Comparison of ENCODE assay signal across 14 cellular contexts in genomic region chr16:86515780-86516617, GRCh38. TPM values are rescaled to one million over a fixed set of nuclear protein-coding genes. Genes with fewer than 3 reads are reported as not detected.
DNase-seq lines count a peak whose midpoint lies in the region; ATAC-seq, FAIRE-seq and TF ChIP-seq lines count a peak whose summit lies in the region.
"Had no signal": no experiment of that assay in that cellular context is flagged by ENCODE, and none has a peak within 500 bp of the region (broad histone marks: within the 10 kb centered on the region; RNA-seq: fewer than 3 reads in every experiment).

No MANE protein-coding gene starts in this region.

- peaks cover 2% of the 10 kb centered on the region for H3K36me3 Mint-ChIP-seq in activated naive CD4-positive, alpha-beta T cell treated with anti-CD3 and anti-CD28 coated beads, Interleukin-2, amount 10 ng/mL, durations not matched to agents 7 days and 5 days
- peaks cover 0 to 4% of the 10 kb centered on the region in 2 donors for H3K36me3 Mint-ChIP-seq in activated naive CD4-positive, alpha-beta T cell treated with anti-CD3 and anti-CD28 coated beads, Interleukin-2, amount 50 U/mL, for 72 hours
- H3K36me3 Mint-ChIP-seq in activated CD4-positive, alpha-beta T cell treated with anti-CD3 and anti-CD28 coated beads for 36 hours (ENCODE audit: low read depth): no peaks in the 10 kb centered on the region

- no peak for TF ChIP-seq POLR2A in endothelial cell of umbilical vein (IDR thresholded peaks at IDR 0.05; ENCODE audit: low read depth, low read length)

- H4K91ac ChIP-seq in mesenchymal stem cell (ENCODE audit: low read length): peak overlapping the region; percentile 93

- peak overlapping the region; percentile 23 for H2AFZ ChIP-seq in endothelial cell of umbilical vein (ENCODE audit: low read depth, low read length)
- H2AFZ ChIP-seq in mesenchymal stem cell (ENCODE audit: low read depth, low read length): no peak overlapping the region

- POLR2A ChIA-PET in endothelial cell of umbilical vein (lab: Charles Lee): no interaction called here
- POLR2A ChIA-PET in activated CD4-positive, alpha-beta T cell treated with anti-CD3 and anti-CD28 coated beads for 36 hours (lab: Charles Lee): no interaction called here

- CTCF ChIA-PET in activated naive CD4-positive, alpha-beta T cell treated with anti-CD3 and anti-CD28 coated beads, Interleukin-2, amount 10 ng/mL, durations not matched to agents 7 days and 5 days (lab: Charles Lee): interaction anchor here (2.6 kb wide), 1 partner anchor 443 kb away, joined by 12 read pairs; no protein-coding TSS in a partner anchor
- CTCF ChIA-PET in endothelial cell of umbilical vein (lab: Charles Lee): interaction anchor here (1.2 to 7.0 kb wide), 12 partner anchors 10 to 697 kb away, joined by 3 to 471 read pairs (median 8); no protein-coding TSS in a partner anchor
- CTCF ChIA-PET in activated CD4-positive, alpha-beta T cell treated with anti-CD3 and anti-CD28 coated beads for 36 hours (lab: Charles Lee): interaction anchor here (0.6 to 1.6 kb wide), 5 partner anchors 441 to 695 kb away, joined by 3 to 6 read pairs (median 3); no protein-coding TSS in a partner anchor

- peak overlapping the region; percentile 21 to 98 for H3K14ac ChIP-seq in mesenchymal stem cell (ENCODE audit: low read length in 2 of 2)

- intact Hi-C loops in endothelial cell of umbilical vein (cut with micrococcal nuclease): no loop called here
- intact Hi-C loops in activated CD4-positive, alpha-beta T cell treated with anti-CD3 and anti-CD28 coated beads for 36 hours (cut with DNase I, micrococcal nuclease): loop anchor here in 1 of 2 experiments (2.0 kb wide), 1 partner anchor 17 kb away; no protein-coding TSS in a partner anchor

- no peak overlapping the region for H3K4me3 Mint-ChIP-seq in activated naive CD4-positive, alpha-beta T cell treated with anti-CD3 and anti-CD28 coated beads, Interleukin-2, amount 10 ng/mL, durations not matched to agents 7 days and 5 days
- no peak overlapping the region for H3K4me3 Mint-ChIP-seq in activated CD4-positive, alpha-beta T cell treated with anti-CD3 and anti-CD28 coated beads for 36 hours
- H3K4me3 Mint-ChIP-seq: activated T-cell treated with anti-CD3 and anti-CD28 coated beads, Interleukin-2, amount 50 U/mL, for 24 hours had no signal

- H4K20me1 ChIP-seq in endothelial cell of umbilical vein (replicated peaks; ENCODE audit: control insufficient read depth, extremely low read depth, insufficient read depth, low read length): no peaks in the 10 kb centered on the region

- peak overlapping the region; percentile 88 to 98 for H3K4ac ChIP-seq in mesenchymal stem cell (ENCODE audit: low read depth in 1 of 2, low read length in 2 of 2)

- no peak for TF ChIP-seq CTCF in endothelial cell of umbilical vein (IDR thresholded peaks at IDR 0.05; ENCODE audit: extremely low read depth in 1 of 2, insufficient read depth in 1 of 2, low read depth in 1 of 2, low read length in 2 of 2)

- dilution Hi-C loops in endothelial cell of umbilical vein (cut with MboI; ENCODE audit: extremely low pct_ligation_motif_present, low sequenced_read_pairs): loop anchor here (10.0 kb wide), 1 partner anchor 431 kb away; no protein-coding TSS in a partner anchor

- peaks cover 94% of the 10 kb centered on the region for H3K27me3 Mint-ChIP-seq in activated naive CD4-positive, alpha-beta T cell treated with anti-CD3 and anti-CD28 coated beads, Interleukin-2, amount 10 ng/mL, durations not matched to agents 7 days and 5 days
- peaks cover 55% of the 10 kb centered on the region for H3K27me3 Mint-ChIP-seq in activated CD4-positive, alpha-beta T cell treated with anti-CD3 and anti-CD28 coated beads for 36 hours

- H3K36me3 ChIP-seq in endothelial cell of umbilical vein (ENCODE audit: control insufficient read depth in 2 of 2, extremely low read depth in 1 of 2, insufficient read depth in 2 of 2, low read length in 2 of 2) (no peaks in the 10 kb centered on the region), mesenchymal stem cell (ENCODE audit: control insufficient read depth in 1 of 2, insufficient read depth in 2 of 2, low read depth in 1 of 2, low read length in 2 of 2) (no peaks in the 10 kb centered on the region), stomach smooth muscle (ENCODE audit: control insufficient read depth in 2 of 2, insufficient read depth in 2 of 2, low read length in 2 of 2) (peaks cover 7 to 26% of the 10 kb centered on the region in 2 donors)

- H3K9me3 Mint-ChIP-seq in activated naive CD4-positive, alpha-beta T cell treated with anti-CD3 and anti-CD28 coated beads, Interleukin-2, amount 10 ng/mL, durations not matched to agents 7 days and 5 days: no peaks in the 10 kb centered on the region
- no peaks in the 10 kb centered on the region for H3K9me3 Mint-ChIP-seq in activated naive CD4-positive, alpha-beta T cell treated with anti-CD3 and anti-CD28 coated beads, Interleukin-2, amount 50 U/mL, for 72 hours
- H3K9me3 Mint-ChIP-seq in activated CD4-positive, alpha-beta T cell treated with anti-CD3 and anti-CD28 coated beads for 36 hours (ENCODE audit: low read depth): no peaks in the 10 kb centered on the region
- H3K9me3 Mint-ChIP-seq: activated T-cell treated with anti-CD3 and anti-CD28 coated beads, Interleukin-2, amount 50 U/mL, for 24 hours had no signal

- under 1% methylated on average over 61 of the region's 64 CpGs for WGBS in mesenchymal stem cell

- H3K9me3 ChIP-seq in endothelial cell of umbilical vein (replicated peaks; ENCODE audit: control insufficient read depth, insufficient read depth, low read length) (no peaks in the 10 kb centered on the region), mesenchymal stem cell (ENCODE audit: control insufficient read depth, low read length) (no peaks in the 10 kb centered on the region), stomach smooth muscle (ENCODE audit: control insufficient read depth in 2 of 2, low read length in 2 of 2) (no peaks in the 10 kb centered on the region)
- H3K9me3 ChIP-seq: A549 had no signal

- H2BK5ac ChIP-seq in mesenchymal stem cell (ENCODE audit: low read depth, low read length, poor library complexity, severe bottlenecking): no peak overlapping the region

- ATAC-seq in activated naive CD4-positive, alpha-beta T cell treated with anti-CD3 and anti-CD28 coated beads, Interleukin-2, amount 50 U/mL, for 72 hours: no peak
- no peak for ATAC-seq in activated CD4-positive, alpha-beta T cell treated with anti-CD3 and anti-CD28 coated beads for 36 hours
- ATAC-seq: A549, K562 had no signal

- H3K79me2 ChIP-seq in endothelial cell of umbilical vein (ENCODE audit: control insufficient read depth, insufficient read depth, low read length): no peaks in the 10 kb centered on the region

- H3K4me3 ChIP-seq in endothelial cell of umbilical vein (replicated peaks in 1 of 3; ENCODE audit: insufficient read depth in 1 of 3, low read depth in 1 of 3, low read length in 3 of 3) (peak overlapping the region in 1 of 3 experiments; percentile 18), mesenchymal stem cell (ENCODE audit: insufficient read depth in 1 of 2, low read depth in 1 of 2, low read length in 2 of 2) (peak overlapping the region in 1 of 2 experiments; percentile 66), stomach smooth muscle (ENCODE audit: low read length in 2 of 2) (peak overlapping the region; percentile 93 to 98)
- H3K4me3 ChIP-seq: A549, K562 had no signal

- H3K79me1 ChIP-seq in mesenchymal stem cell (replicated peaks; ENCODE audit: low read length, poor library complexity, severe bottlenecking): no peaks in the 10 kb centered on the region

- H2BK120ac ChIP-seq in mesenchymal stem cell (ENCODE audit: low read depth, low read length): peak overlapping the region; percentile 77

- no peaks in the 10 kb centered on the region for H3K9me1 ChIP-seq in endothelial cell of umbilical vein (replicated peaks; ENCODE audit: control insufficient read depth, extremely low read depth, insufficient read depth, low read length)

- H3K27ac ChIP-seq in endothelial cell of umbilical vein (ENCODE audit: insufficient read depth, low read depth, low read length) (no peak overlapping the region), mesenchymal stem cell (ENCODE audit: low read length, poor library complexity, severe bottlenecking) (no peak overlapping the region), stomach smooth muscle (ENCODE audit: low read length) (peak overlapping the region; percentile 93)
- H3K27ac ChIP-seq: A549 had no signal

- H3K4me2 ChIP-seq in endothelial cell of umbilical vein (ENCODE audit: insufficient read depth, low read length) (peak overlapping the region; percentile 8), mesenchymal stem cell (ENCODE audit: low read length, poor library complexity, severe bottlenecking) (peak overlapping the region; percentile 56)
- H3K4me2 ChIP-seq: A549 had no signal

- no peak for DNase-seq in activated naive CD4-positive, alpha-beta T cell treated with anti-CD3 and anti-CD28 coated beads, Interleukin-2, amount 10 ng/mL, durations not matched to agents 7 days and 5 days
- DNase-seq in activated naive CD4-positive, alpha-beta T cell treated with anti-CD3 and anti-CD28 coated beads, Interleukin-2, amount 50 U/mL, for 72 hours (ENCODE audit: low spot score in 2 of 2): no peak
- no peak for DNase-seq in endothelial cell of umbilical vein (ENCODE audit: low read depth, low spot score)
- peak; percentile 50 for DNase-seq in mesenchymal stem cell
- no peak for DNase-seq in NCI-H1105 (lab: John Stamatoyannopoulos, UW)
- DNase-seq in activated CD4-positive, alpha-beta T cell treated with anti-CD3 and anti-CD28 coated beads for 36 hours: no peak
- DNase-seq in OCI-M2 (lab: John Stamatoyannopoulos, UW; ENCODE audit: unreplicated experiment): no peak
- DNase-seq: activated T-cell treated with anti-CD3 and anti-CD28 coated beads, Interleukin-2, amount 50 U/mL, for 24 hours; DND-41; OCI-M1 had no signal

- H3K27me3 ChIP-seq in endothelial cell of umbilical vein (ENCODE audit: control insufficient read depth in 2 of 2, insufficient read depth in 2 of 2, low read length in 2 of 2) (peaks cover 30 to 56% of the 10 kb centered on the region in 2 experiments), mesenchymal stem cell (ENCODE audit: control insufficient read depth in 1 of 2, insufficient read depth in 1 of 2, low read length in 2 of 2) (peaks cover 82 to 88% of the 10 kb centered on the region in 2 experiments), stomach smooth muscle (ENCODE audit: control insufficient read depth in 1 of 2, insufficient read depth in 2 of 2, low read length in 2 of 2) (no peaks in the 10 kb centered on the region)

- H3K4me1 Mint-ChIP-seq in activated naive CD4-positive, alpha-beta T cell treated with anti-CD3 and anti-CD28 coated beads, Interleukin-2, amount 10 ng/mL, durations not matched to agents 7 days and 5 days: peaks cover 4% of the 10 kb centered on the region
- peaks cover 10% of the 10 kb centered on the region for H3K4me1 Mint-ChIP-seq in activated CD4-positive, alpha-beta T cell treated with anti-CD3 and anti-CD28 coated beads for 36 hours

- peak overlapping the region; percentile 93 to 98 for H3K18ac ChIP-seq in mesenchymal stem cell (ENCODE audit: low read depth in 1 of 2, low read length in 2 of 2)

- H2AK5ac ChIP-seq in mesenchymal stem cell (ENCODE audit: low read length, severe bottlenecking): no peak overlapping the region

- H3K9ac ChIP-seq in endothelial cell of umbilical vein (replicated peaks; ENCODE audit: extremely low read depth, insufficient read depth, low read length): no peak overlapping the region
- no peak overlapping the region for H3K9ac ChIP-seq in mesenchymal stem cell (ENCODE audit: low read length)
- peak overlapping the region; percentile 87 to 98 for H3K9ac ChIP-seq in stomach smooth muscle (ENCODE audit: low read length in 2 of 2)

- H4K8ac ChIP-seq in mesenchymal stem cell (ENCODE audit: low read length): peak overlapping the region; percentile 94

- peak overlapping the region; percentile 65 to 75 for H2BK12ac ChIP-seq in mesenchymal stem cell (ENCODE audit: low read length in 2 of 2)

- FAIRE-seq in endothelial cell of umbilical vein (lab: Jason Lieb, UNC): peak; percentile 8
- FAIRE-seq: A549, colon, K562 had no signal

- peak overlapping the region; percentile 90 to 98 for H3K23ac ChIP-seq in mesenchymal stem cell (ENCODE audit: low read length in 2 of 2)

- no TSS peak for BruUV-seq in endothelial cell of umbilical vein (replicated peaks; lab: Mats Ljungman, UMichigan)

- peak overlapping the region; percentile 64 for H3K27ac Mint-ChIP-seq in activated naive CD4-positive, alpha-beta T cell treated with anti-CD3 and anti-CD28 coated beads, Interleukin-2, amount 10 ng/mL, durations not matched to agents 7 days and 5 days
- no peak overlapping the region for H3K27ac Mint-ChIP-seq in activated naive CD4-positive, alpha-beta T cell treated with anti-CD3 and anti-CD28 coated beads, Interleukin-2, amount 50 U/mL, for 72 hours
- H3K27ac Mint-ChIP-seq in activated CD4-positive, alpha-beta T cell treated with anti-CD3 and anti-CD28 coated beads for 36 hours: no peak overlapping the region
- H3K27ac Mint-ChIP-seq: activated T-cell treated with anti-CD3 and anti-CD28 coated beads, Interleukin-2, amount 50 U/mL, for 24 hours had no signal

- no peak overlapping the region for H2BK15ac ChIP-seq in mesenchymal stem cell (ENCODE audit: low read depth, poor library complexity, severe bottlenecking)

- H3K4me1 ChIP-seq in endothelial cell of umbilical vein (ENCODE audit: control insufficient read depth, extremely low read depth, insufficient read depth, low read length): peaks cover 5% of the 10 kb centered on the region
- peaks cover 22% of the 10 kb centered on the region for H3K4me1 ChIP-seq in mesenchymal stem cell (ENCODE audit: control insufficient read depth, insufficient read depth, low read depth, low read length)
- peaks cover 49% of the 10 kb centered on the region for H3K4me1 ChIP-seq in stomach smooth muscle (ENCODE audit: control insufficient read depth, insufficient read depth, low read length)
- H3K4me1 ChIP-seq: A549 had no signal

RNA-seq across cellular contexts. Expression of gene FOXF1, which starts 5.7 kb away (rescaled TPM):
- not detected for total RNA-seq in activated naive CD4-positive, alpha-beta T cell treated with anti-CD3 and anti-CD28 coated beads, Interleukin-2, amount 50 U/mL, for 72 hours
- 1.1 and 2.2 TPM in 2 replicates for total RNA-seq in endothelial cell of umbilical vein
- polyA plus RNA-seq in endothelial cell of umbilical vein: 1.0 and 1.4 TPM in 2 replicates
- 0.97 and 1.2 TPM in 2 replicates for polyA plus RNA-seq in endothelial cell of umbilical vein (2011; cell fraction: cytosol; rRNA removed)
- 1.6 and 2.3 TPM in 2 replicates for polyA plus RNA-seq in endothelial cell of umbilical vein (2011; cell fraction: nucleus; rRNA removed)
- polyA plus RNA-seq in endothelial cell of umbilical vein (2012): 0.34 and 0.79 TPM in 2 replicates
- polyA minus RNA-seq in endothelial cell of umbilical vein: 0.49 and 0.81 TPM in 2 replicates
- polyA minus RNA-seq in endothelial cell of umbilical vein (2011; cell fraction: cytosol; rRNA and poly(A)+ RNA removed): 3.5 TPM
- polyA minus RNA-seq in endothelial cell of umbilical vein (2011; cell fraction: nucleus; rRNA and poly(A)+ RNA removed): 1.0 and 1.5 TPM in 2 replicates
- polyA plus RNA-seq in mesenchymal stem cell (2013, experiment 1 of 2): 145 TPM
- polyA plus RNA-seq in mesenchymal stem cell (2013, experiment 2 of 2): 149 TPM
- not detected for total RNA-seq in activated CD4-positive, alpha-beta T cell treated with anti-CD3 and anti-CD28 coated beads for 36 hours
- polyA plus RNA-seq: A549, K562 had no signal

RNA-seq across cellular contexts. Expression of gene MTHFSD, which starts 39.0 kb away (rescaled TPM):
- total RNA-seq in activated naive CD4-positive, alpha-beta T cell treated with anti-CD3 and anti-CD28 coated beads, Interleukin-2, amount 50 U/mL, for 72 hours: 10 to 100 TPM; 20.5 to 21.8 TPM
- 21.1 and 23.2 TPM in 2 replicates for total RNA-seq in endothelial cell of umbilical vein
- polyA plus RNA-seq in endothelial cell of umbilical vein: 16.7 and 17.8 TPM in 2 replicates
- 6.9 and 9.6 TPM in 2 replicates for polyA plus RNA-seq in endothelial cell of umbilical vein (2011; cell fraction: cytosol; rRNA removed)
- polyA plus RNA-seq in endothelial cell of umbilical vein (2011; cell fraction: nucleus; rRNA removed): 67.5 and 76.2 TPM in 2 replicates
- polyA plus RNA-seq in endothelial cell of umbilical vein (2012): 17.6 and 21.9 TPM in 2 replicates
- polyA minus RNA-seq in endothelial cell of umbilical vein: 20.2 and 21.4 TPM in 2 replicates
- polyA minus RNA-seq in endothelial cell of umbilical vein (2011; cell fraction: cytosol; rRNA and poly(A)+ RNA removed): 7.2 TPM
- 27.4 and 36.6 TPM in 2 replicates for polyA minus RNA-seq in endothelial cell of umbilical vein (2011; cell fraction: nucleus; rRNA and poly(A)+ RNA removed)
- polyA plus RNA-seq in mesenchymal stem cell (2013, experiment 1 of 2): 8.3 TPM
- 6.8 TPM for polyA plus RNA-seq in mesenchymal stem cell (2013, experiment 2 of 2)
- 10 to 100 TPM; 21.2 to 22.1 TPM for total RNA-seq in activated CD4-positive, alpha-beta T cell treated with anti-CD3 and anti-CD28 coated beads for 36 hours

RNA-seq across cellular contexts. Expression of gene FOXC2, which starts 50.6 kb away (rescaled TPM):
- not detected for total RNA-seq in activated naive CD4-positive, alpha-beta T cell treated with anti-CD3 and anti-CD28 coated beads, Interleukin-2, amount 50 U/mL, for 72 hours
- 44.0 and 47.0 TPM in 2 replicates for total RNA-seq in endothelial cell of umbilical vein
- 7.2 and 7.7 TPM in 2 replicates for polyA plus RNA-seq in endothelial cell of umbilical vein
- 7.2 and 7.9 TPM in 2 replicates for polyA plus RNA-seq in endothelial cell of umbilical vein (2011; cell fraction: cytosol; rRNA removed)
- polyA plus RNA-seq in endothelial cell of umbilical vein (2011; cell fraction: nucleus; rRNA removed): 8.5 and 9.7 TPM in 2 replicates
- polyA plus RNA-seq in endothelial cell of umbilical vein (2012): 54.1 and 60.0 TPM in 2 replicates
- 3.8 and 6.0 TPM in 2 replicates for polyA minus RNA-seq in endothelial cell of umbilical vein
- polyA minus RNA-seq in endothelial cell of umbilical vein (2011; cell fraction: cytosol; rRNA and poly(A)+ RNA removed): 3.3 TPM
- 9.2 and 14.3 TPM in 2 replicates for polyA minus RNA-seq in endothelial cell of umbilical vein (2011; cell fraction: nucleus; rRNA and poly(A)+ RNA removed)
- 2.7 TPM for polyA plus RNA-seq in mesenchymal stem cell (2013, experiment 1 of 2)
- polyA plus RNA-seq in mesenchymal stem cell (2013, experiment 2 of 2): 2.8 TPM
- total RNA-seq in activated CD4-positive, alpha-beta T cell treated with anti-CD3 and anti-CD28 coated beads for 36 hours: not detected

Comparison
In these comparisons a context has a peak if more than half of its experiments do, and no peak if none do; other contexts are left out.
1. H3K9ac ChIP-seq: peak in stomach smooth muscle (2 of 2); none in endothelial cell of umbilical vein (single experiment) and mesenchymal stem cell (single experiment).
2. RNA of gene FOXC2, which starts 50.6 kb away (total RNA-seq): 44.0 to 47.0 TPM in endothelial cell of umbilical vein; not detected in activated naive CD4-positive, alpha-beta T cell treated with anti-CD3 and anti-CD28 coated beads, Interleukin-2, amount 50 U/mL, for 72 hours and not detected in activated CD4-positive, alpha-beta T cell treated with anti-CD3 and anti-CD28 coated beads for 36 hours; every median in the first group is over 10 times any median in the second.